In the genomic region with DNA sequence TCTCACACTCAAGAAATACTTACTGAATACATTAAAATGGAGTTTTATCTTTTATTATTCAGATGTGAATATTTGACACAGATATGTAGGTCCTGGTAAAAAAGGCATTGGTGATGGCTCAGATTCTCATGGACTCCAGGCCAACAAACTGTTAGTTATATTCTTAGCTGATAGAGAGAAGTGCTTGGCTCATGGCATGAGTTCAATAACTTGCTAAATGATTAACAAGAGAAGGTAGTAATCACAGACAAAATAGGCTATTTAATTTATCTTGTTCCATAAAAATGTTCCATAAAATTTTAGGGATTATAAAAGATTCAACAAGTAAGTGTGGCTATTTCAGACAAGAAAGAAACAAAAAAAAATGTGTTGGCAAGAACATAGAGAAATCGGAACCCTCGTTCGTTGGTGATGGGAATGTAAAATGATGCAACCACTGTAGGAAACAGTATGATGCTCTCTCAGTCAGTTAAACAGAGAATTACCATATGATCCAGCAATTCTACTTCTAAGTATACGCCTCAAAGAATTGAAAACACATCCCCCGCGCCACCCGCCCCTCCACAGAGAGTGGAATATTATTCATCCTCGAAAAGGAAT, we compare ENCODE assay signal across 19 cellular contexts.
DNase-seq lines count a peak whose midpoint lies in the region; ATAC-seq and TF ChIP-seq lines count a peak whose summit lies in the region.
"Had no signal": no experiment of that assay in that cellular context is flagged by ENCODE, and none has a peak within 500 bp of the region (broad histone marks: within the 10 kb centered on the region; RNA-seq: fewer than 3 reads in every experiment).

No MANE protein-coding gene starts in this region.

- TF ChIP-seq POLR2A in right lobe of liver (IDR thresholded peaks at IDR 0.05), result no peak
- TF ChIP-seq POLR2A in sigmoid colon (IDR thresholded peaks at IDR 0.05), result no peak
- TF ChIP-seq POLR2A in vagina (IDR thresholded peaks at IDR 0.05), result no peak

- peak; percentile 63 to 81 (median 70) for ATAC-seq in right lobe of liver

- TF ChIP-seq CTCF in right lobe of liver (IDR thresholded peaks at IDR 0.05) (no peak), sigmoid colon (IDR thresholded peaks at IDR 0.05) (no peak), vagina (IDR thresholded peaks at IDR 0.05) (no peak), mammary epithelial cell (conservative IDR thresholded peaks at IDR 0.05 in 1 of 2, IDR thresholded peaks at IDR 0.05 in 1 of 2; ENCODE audit: extremely low read depth in 1 of 2, insufficient read depth in 1 of 2, low read depth in 1 of 2, low read length in 2 of 2) (no peak)

- no peak overlapping the region for H3K27ac Mint-ChIP-seq in activated naive CD4-positive, alpha-beta T cell treated with anti-CD3 and anti-CD28 coated beads, Interleukin-2, amount 10 ng/mL, durations not matched to agents 7 days and 5 days

- WGBS in right lobe of liver (ENCODE audit: insufficient coverage, low coverage, low lambda C conversion rate, missing lambda C conversion rate), result 68% methylated on average over 8 of the region's 8 CpGs
- 21 to 68% methylated on average over 8 of the region's 8 CpGs for WGBS in sigmoid colon, 2 donors
- WGBS in mammary epithelial cell (ENCODE audit: low coverage, missing lambda C conversion rate), result 95% methylated on average over 8 of the region's 8 CpGs

- no peaks in the 10 kb centered on the region for H3K36me3 ChIP-seq in right lobe of liver
- no peaks in the 10 kb centered on the region for H3K36me3 ChIP-seq in sigmoid colon
- no peaks in the 10 kb centered on the region for H3K36me3 ChIP-seq in vagina
- H3K36me3 ChIP-seq in mammary epithelial cell (ENCODE audit: insufficient read depth, low read length), result no peaks in the 10 kb centered on the region
- H3K36me3 ChIP-seq: BE2C, Peyer's patch had no signal

- no peaks in the 10 kb centered on the region for H3K4me1 Mint-ChIP-seq in activated naive CD4-positive, alpha-beta T cell treated with anti-CD3 and anti-CD28 coated beads, Interleukin-2, amount 10 ng/mL, durations not matched to agents 7 days and 5 days

- CTCF ChIA-PET in mammary epithelial cell (lab: Charles Lee; ENCODE audit: low non-redundant PET), result no interaction called here
- CTCF ChIA-PET in activated naive CD4-positive, alpha-beta T cell treated with anti-CD3 and anti-CD28 coated beads, Interleukin-2, amount 10 ng/mL, durations not matched to agents 7 days and 5 days (lab: Charles Lee), result interaction anchor here (1.2 kb wide), 1 partner anchor 854 kb away, joined by 4 read pairs; no protein-coding TSS in a partner anchor

- H3K4me3 Mint-ChIP-seq in activated naive CD4-positive, alpha-beta T cell treated with anti-CD3 and anti-CD28 coated beads, Interleukin-2, amount 10 ng/mL, durations not matched to agents 7 days and 5 days, result no peak overlapping the region

- no peaks in the 10 kb centered on the region for H3K9me3 ChIP-seq in right lobe of liver
- H3K9me3 ChIP-seq in sigmoid colon, result no peaks in the 10 kb centered on the region
- H3K9me3 ChIP-seq in vagina, result no peaks in the 10 kb centered on the region
- no peaks in the 10 kb centered on the region for H3K9me3 ChIP-seq in mammary epithelial cell (replicated peaks; ENCODE audit: insufficient read depth, low read length)
- H3K9me3 ChIP-seq: BE2C, Peyer's patch had no signal

- no peak overlapping the region for H3K4me3 ChIP-seq in right lobe of liver
- H3K4me3 ChIP-seq in sigmoid colon, result no peak overlapping the region
- no peak overlapping the region for H3K4me3 ChIP-seq in vagina
- H3K4me3 ChIP-seq in mammary epithelial cell (replicated peaks in 1 of 3; ENCODE audit: insufficient read depth in 1 of 3, low read depth in 2 of 3, low read length in 3 of 3), result no peak overlapping the region
- H3K4me3 ChIP-seq: Peyer's patch had no signal

- no peaks in the 10 kb centered on the region for H4K20me1 ChIP-seq in mammary epithelial cell (ENCODE audit: insufficient read depth, low read length)

- no peaks in the 10 kb centered on the region for H3K36me3 Mint-ChIP-seq in activated naive CD4-positive, alpha-beta T cell treated with anti-CD3 and anti-CD28 coated beads, Interleukin-2, amount 10 ng/mL, durations not matched to agents 7 days and 5 days

- no peak overlapping the region for H2AFZ ChIP-seq in mammary epithelial cell (ENCODE audit: low read depth, low read length)

- no peak overlapping the region for H3K9ac ChIP-seq in mammary epithelial cell (ENCODE audit: insufficient read depth, low read length)
- H3K9ac ChIP-seq: KMS-11 had no signal

- H3K27ac ChIP-seq in right lobe of liver (no peak overlapping the region), sigmoid colon (peak overlapping the region in 3 of 4 donors; percentile 58 to 76 (median 64)), vagina (peak overlapping the region; percentile 35), mammary epithelial cell (ENCODE audit: insufficient read depth, low read depth, low read length) (no peak overlapping the region)
- H3K27ac ChIP-seq: HL-60, KMS-11, Peyer's patch had no signal

- intact Hi-C loops in right lobe of liver (cut with DNase I) (loop anchor here in 1 of 2 donors (10.0 kb wide), 1 partner anchor 850 kb away; no protein-coding TSS in a partner anchor), sigmoid colon (cut with DNase I) (loop anchor here (2.0 to 10.0 kb wide), 6 partner anchors 346 to 1238 kb away; partner anchors contain the start of gene ADAMTS5), vagina (cut with DNase I) (loop anchor here (5.0 kb wide), 1 partner anchor 852 kb away; no protein-coding TSS in a partner anchor), mammary epithelial cell (cut with micrococcal nuclease) (loop anchor here (10.0 kb wide), 1 partner anchor 230 kb away; no protein-coding TSS in a partner anchor)

- BruUV-seq in mammary epithelial cell (replicated peaks; lab: Mats Ljungman, UMichigan), result no TSS peak

- peaks cover 0 to 4% (median 0%) of the 10 kb centered on the region in 4 donors for H3K4me1 ChIP-seq in right lobe of liver
- H3K4me1 ChIP-seq in sigmoid colon, result peaks cover 0 to 38% (median 16%) of the 10 kb centered on the region in 4 donors
- no peaks in the 10 kb centered on the region for H3K4me1 ChIP-seq in vagina
- no peaks in the 10 kb centered on the region for H3K4me1 ChIP-seq in mammary epithelial cell (ENCODE audit: insufficient read depth, low read length)
- H3K4me1 ChIP-seq: Peyer's patch had no signal

- H3K9me3 Mint-ChIP-seq in activated naive CD4-positive, alpha-beta T cell treated with anti-CD3 and anti-CD28 coated beads, Interleukin-2, amount 10 ng/mL, durations not matched to agents 7 days and 5 days, result no peaks in the 10 kb centered on the region

- DNase-seq in fibroblast of gingiva (ENCODE audit: low read depth) (peak; percentile 41), right lobe of liver (no peak), sigmoid colon (peak; percentile 66), vagina (ENCODE audit: extremely low spot score in 2 of 2) (no peak), mammary epithelial cell (no peak), kidney glomerular epithelial cell (lab: John Stamatoyannopoulos, UW) (no peak)
- DNase-seq in activated naive CD4-positive, alpha-beta T cell treated with anti-CD3 and anti-CD28 coated beads, Interleukin-2, amount 10 ng/mL, durations not matched to agents 7 days and 5 days, result no peak
- DNase-seq: BE2C, DMS53, EL, GF-D8, H7, NCI-H1694, NCI-H2081, NCI-H2171, NCI-H524 treated with DMSO at 0.1 percent for 48 hours, Peyer's patch had no signal

- dilution Hi-C loops in mammary epithelial cell (cut with HindIII; ENCODE audit: low sequenced_read_pairs), result no loop called here

- no peaks in the 10 kb centered on the region for H3K79me2 ChIP-seq in mammary epithelial cell (ENCODE audit: insufficient read depth, low read length)

- no peaks in the 10 kb centered on the region for H3K27me3 Mint-ChIP-seq in activated naive CD4-positive, alpha-beta T cell treated with anti-CD3 and anti-CD28 coated beads, Interleukin-2, amount 10 ng/mL, durations not matched to agents 7 days and 5 days

- in situ Hi-C loops in mammary epithelial cell (cut with MboI; ENCODE audit: low sequenced_read_pairs in 2 of 2), result loop anchor here (5.0 to 25.0 kb wide), 5 partner anchors 342 to 1040 kb away; no protein-coding TSS in a partner anchor

- H3K4me2 ChIP-seq in mammary epithelial cell (ENCODE audit: insufficient read depth, low read depth, low read length), result no peak overlapping the region
- H3K4me2 ChIP-seq: KMS-11 had no signal

- H3K27me3 ChIP-seq in right lobe of liver (no peaks in the 10 kb centered on the region), sigmoid colon (no peaks in the 10 kb centered on the region), vagina (no peaks in the 10 kb centered on the region), mammary epithelial cell (ENCODE audit: insufficient read depth, low read length) (no peaks in the 10 kb centered on the region)
- H3K27me3 ChIP-seq: BE2C, Peyer's patch had no signal

- peak in 2 of 4 donors; percentile 11 to 66 for TF ChIP-seq EP300 in sigmoid colon (IDR thresholded peaks at IDR 0.05)

Comparison
In these comparisons a context has a peak if more than half of its experiments do, and no peak if none do; other contexts are left out.
1. DNase-seq: peak in fibroblast of gingiva (single experiment) and sigmoid colon (single experiment); none in right lobe of liver (0 of 3), vagina (0 of 2), mammary epithelial cell (single experiment), kidney glomerular epithelial cell (single experiment) and activated naive CD4-positive, alpha-beta T cell treated with anti-CD3 and anti-CD28 coated beads, Interleukin-2, amount 10 ng/mL, durations not matched to agents 7 days and 5 days (single experiment).
2. H3K27ac ChIP-seq: peak in sigmoid colon (3 of 4) and vagina (single experiment); none in right lobe of liver (0 of 3) and mammary epithelial cell (single experiment).